17 cellular contexts compared by ENCODE assay signal in the genomic region with DNA sequence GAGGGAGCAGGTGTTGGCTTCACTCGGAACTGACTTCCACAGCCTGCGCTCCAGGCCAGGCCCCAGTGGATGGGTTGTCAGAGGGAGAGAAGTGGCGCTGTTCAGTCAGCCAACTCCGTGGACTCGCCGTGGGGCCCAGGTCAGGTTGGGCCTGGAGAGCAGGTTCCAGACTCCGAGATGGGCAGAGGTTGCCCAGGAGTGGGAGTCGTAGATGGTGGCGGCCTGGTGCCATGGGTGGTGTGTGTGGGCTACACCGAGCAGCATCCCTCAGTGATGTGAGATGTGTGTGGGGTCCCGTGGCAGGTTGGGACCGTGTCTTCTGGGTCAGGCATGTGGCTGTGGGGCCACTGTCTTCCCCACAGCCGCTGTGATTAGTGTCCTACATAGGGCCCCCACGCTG. TPM values are rescaled to one million over a fixed set of nuclear protein-coding genes. Genes with fewer than 3 reads are reported as not detected.
DNase-seq lines count a peak whose midpoint lies in the region; ATAC-seq, FAIRE-seq and TF ChIP-seq lines count a peak whose summit lies in the region.
"Had no signal": no experiment of that assay in that cellular context is flagged by ENCODE, and none has a peak within 500 bp of the region (broad histone marks: within the 10 kb centered on the region; RNA-seq: fewer than 3 reads in every experiment).

No MANE protein-coding gene starts in this region.

- CTCF ChIA-PET in K562 (lab: Yijun Ruan, JAX; ENCODE audit: low intra/inter-chr PET ratio): no interaction called here
- CTCF ChIA-PET in naive thymus-derived CD4-positive, alpha-beta T cell (lab: Charles Lee): no interaction called here

- no peak for FAIRE-seq in K562 (lab: Jason Lieb, UNC)
- FAIRE-seq: G401.6, GM12892, H54 had no signal

- H3K4me1 ChIP-seq in K562 (replicated peaks in 1 of 2; ENCODE audit: control insufficient read depth in 2 of 2, insufficient read depth in 2 of 2, low read length in 2 of 2): peaks cover 0 to 8% of the 10 kb centered on the region in 2 experiments; a peak in 1 of 5 replicates
- H3K4me1 ChIP-seq in naive thymus-derived CD4-positive, alpha-beta T cell (ENCODE audit: control insufficient read depth in 2 of 2, insufficient read depth in 2 of 2, low read length in 2 of 2): no peaks in the 10 kb centered on the region
- H3K4me1 ChIP-seq: Caco-2 had no signal

- H3K36me3 Mint-ChIP-seq in naive thymus-derived CD4-positive, alpha-beta T cell: peaks cover 9 to 75% (median 29%) of the 10 kb centered on the region in 5 donors

- TF ChIP-seq RAD21 in K562 (CRISPR knock-in tag; conservative IDR thresholded peaks at IDR 0.05 in 1 of 2, IDR thresholded peaks at IDR 0.05 in 1 of 2): no peak

- H3K9ac ChIP-seq in K562 (ENCODE audit: insufficient read depth in 1 of 2, low read depth in 2 of 2, low read length in 2 of 2): no peak overlapping the region

- H4K20me1 ChIP-seq in K562 (replicated peaks; ENCODE audit: control insufficient read depth, insufficient read depth, low read length): no peaks in the 10 kb centered on the region

- no peak for TF ChIP-seq POLR2A in K562 (conservative IDR thresholded peaks at IDR 0.05)

- no peak for TF ChIP-seq EP300 in K562 (IDR thresholded peaks at IDR 0.05; ENCODE audit: low read length)

- ATAC-seq in K562: no peak
- peak; percentile 13 for ATAC-seq in naive thymus-derived CD4-positive, alpha-beta T cell
- no peak for ATAC-seq in HG02759 (IDR thresholded peaks at IDR 0.05; ENCODE audit: unreplicated experiment)
- ATAC-seq: CD8-positive, alpha-beta T cell had no signal

- H3K36me3 ChIP-seq in H7 (replicated peaks; ENCODE audit: control insufficient read depth, insufficient read depth, low read length) (peaks cover 2% of the 10 kb centered on the region), K562 (ENCODE audit: control insufficient read depth, insufficient read depth, low read length) (peaks cover 95% of the 10 kb centered on the region; the same call in 2 of the 3 replicates)
- H3K36me3 ChIP-seq in naive thymus-derived CD4-positive, alpha-beta T cell (ENCODE audit: control insufficient read depth in 2 of 3, insufficient read depth in 3 of 3, low read length in 3 of 3): peaks cover 0 to 96% (median 24%) of the 10 kb centered on the region in 3 experiments

- H3K79me2 ChIP-seq in K562 (ENCODE audit: control insufficient read depth, insufficient read depth, low read length): 0 out of 3 replicates have a peak, but pooled peaks cover 7% of the 10 kb centered on the region

- H3K4me1 Mint-ChIP-seq in naive thymus-derived CD4-positive, alpha-beta T cell: peaks cover 0 to under 1% (median 0%) of the 10 kb centered on the region in 7 donors

- no peaks in the 10 kb centered on the region for H3K27me3 Mint-ChIP-seq in naive thymus-derived CD4-positive, alpha-beta T cell
- H3K27me3 Mint-ChIP-seq: CD4-positive, CD25-positive, alpha-beta regulatory T cell had no signal

- POLR2A ChIA-PET in K562 (lab: Yijun Ruan, JAX): no interaction called here
- POLR2A ChIA-PET in naive thymus-derived CD4-positive, alpha-beta T cell (lab: Charles Lee): no interaction called here

- peaks cover 0 to 13% (median 6%) of the 10 kb centered on the region in 11 donors for H3K9me3 Mint-ChIP-seq in naive thymus-derived CD4-positive, alpha-beta T cell
- H3K9me3 Mint-ChIP-seq: CD8-positive, alpha-beta T cell had no signal

- no peaks in the 10 kb centered on the region for H3K27me3 ChIP-seq in H7 (ENCODE audit: control insufficient read depth, insufficient read depth, low read length)
- no peaks in the 10 kb centered on the region for H3K27me3 ChIP-seq in K562 (ENCODE audit: control insufficient read depth in 2 of 2, insufficient read depth in 2 of 2, low read length in 2 of 2)
- H3K27me3 ChIP-seq in naive thymus-derived CD4-positive, alpha-beta T cell (ENCODE audit: control insufficient read depth in 2 of 2, insufficient read depth in 2 of 2, low read length in 2 of 2): no peaks in the 10 kb centered on the region

- TF ChIP-seq CTCF in K562 (IDR thresholded peaks at IDR 0.05 in 2 of 3, conservative IDR thresholded peaks at IDR 0.05 in 1 of 3; ENCODE audit: insufficient read depth in 2 of 3, low read depth in 1 of 3, low read length in 3 of 3): no peak

- no peak overlapping the region for H3K4me3 Mint-ChIP-seq in naive thymus-derived CD4-positive, alpha-beta T cell
- H3K4me3 Mint-ChIP-seq: CD4-positive, CD25-positive, alpha-beta regulatory T cell; CD8-positive, alpha-beta T cell had no signal

- in situ Hi-C loops in K562 (cut with MboI): no loop called here

- BruUV-seq in K562 (replicated peaks; lab: Mats Ljungman, UMichigan): no TSS peak

- WGBS in K562 (ENCODE audit: insufficient coverage, low coverage, missing lambda C conversion rate): over 99% methylated on average over 14 of the region's 14 CpGs

- H3K4me3 ChIP-seq in H7 (ENCODE audit: insufficient read depth, low read depth, low read length) (no peak overlapping the region), K562 (no peak overlapping the region)
- H3K4me3 ChIP-seq in naive thymus-derived CD4-positive, alpha-beta T cell (ENCODE audit: low read length): no peak overlapping the region

- no peak overlapping the region for H3K27ac Mint-ChIP-seq in naive thymus-derived CD4-positive, alpha-beta T cell
- H3K27ac Mint-ChIP-seq: CD4-positive, CD25-positive, alpha-beta regulatory T cell had no signal

- no peak overlapping the region for H3K27ac ChIP-seq in K562 (ENCODE audit: extremely low read depth, low read depth, low read length)
- no peak overlapping the region for H3K27ac ChIP-seq in naive thymus-derived CD4-positive, alpha-beta T cell (ENCODE audit: low read depth, low read length)

- intact Hi-C loops in K562 (cut with micrococcal nuclease): no loop called here
- intact Hi-C loops in naive thymus-derived CD4-positive, alpha-beta T cell (cut with micrococcal nuclease): no loop called here

- H3K9me3 ChIP-seq in K562 (replicated peaks; ENCODE audit: control insufficient read depth, insufficient read depth, low read depth, low read length): peaks cover 12% of the 10 kb centered on the region
- H3K9me3 ChIP-seq in naive thymus-derived CD4-positive, alpha-beta T cell (ENCODE audit: control insufficient read depth in 2 of 3, low read length in 3 of 3): peaks cover 0 to 19% (median 5%) of the 10 kb centered on the region in 3 experiments
- H3K9me3 ChIP-seq: Caco-2 had no signal

- H2AFZ ChIP-seq in K562 (ENCODE audit: low read depth, low read length): no peak overlapping the region

- no peaks in the 10 kb centered on the region for H3K9me1 ChIP-seq in K562 (ENCODE audit: control insufficient read depth, insufficient read depth, low read length)

- no peak overlapping the region for H3K4me2 ChIP-seq in K562 (ENCODE audit: insufficient read depth, low read length)

- DNase-seq in H7 (peak; percentile 35), K562 (ENCODE audit: extremely low read depth in 1 of 4, low spot score in 3 of 4) (no peak), activated gamma-delta T cell treated with Interleukin-2 at 50 U/mL for 16 hours (no peak), NCI-H1048 (lab: John Stamatoyannopoulos, UW) (no peak)
- no peak for DNase-seq in naive thymus-derived CD4-positive, alpha-beta T cell
- DNase-seq: C1 segment of cervical spinal cord; Caco-2; CD4-positive, CD25-positive, alpha-beta regulatory T cell; CD8-positive, alpha-beta T cell; DMS153; DND-41; GOT3; HCEC 1CT had no signal

RNA-seq across cellular contexts. Expression of a gene that starts 10.4 kb away (rescaled TPM):
- 7.6 and 10.0 TPM in 2 replicates for total RNA-seq in H7 (2014; rRNA removed; shearing (Covaris generic))
- 41.8 and 68.9 TPM in 2 replicates for total RNA-seq in K562 (2011; cell fraction: chromatin; rRNA removed; ENCODE audit: low replicate concordance)
- 30.9 and 36.6 TPM in 2 replicates for total RNA-seq in K562 (2011; cell fraction: nucleolus; rRNA removed)
- 33.3 and 35.6 TPM in 2 replicates for total RNA-seq in K562 (2011; cell fraction: nucleoplasm; rRNA removed)
- total RNA-seq in K562 (2014; rRNA removed) (18.6 and 20.5 TPM in 2 replicates), K562 (2014; rRNA removed; fragmentation: Illumina TruSeq; extraction: Trizol) (9.2 and 10.4 TPM in 2 replicates), K562 (2015; rRNA removed; fragmentation: Illumina TruSeq; extraction: Trizol) (7.3 and 7.8 TPM in 2 replicates), K562 (2021) (25.2 and 34.0 TPM in 2 replicates)
- polyA plus RNA-seq in K562 (2011; rRNA removed) (8.6 and 9.7 TPM in 2 replicates), K562 (2014; fragmentation: Illumina TruSeq; extraction: Trizol) (7.0 and 9.8 TPM in 2 replicates), K562 (2014; fragmentation: Nextera tagmentation; extraction: Ambion mirVana) (under 1 TPM; 0.10 to 0.14 TPM), K562 (2014; rRNA removed) (15.5 and 16.3 TPM in 2 replicates)
- 5.9 and 13.5 TPM in 2 replicates for polyA plus RNA-seq in K562 (2011; cell fraction: cytosol; rRNA removed)
- polyA plus RNA-seq in K562 (2011; cell fraction: nucleus; rRNA removed): 38.1 and 50.4 TPM in 2 replicates
- 17.3 and 23.1 TPM in 2 replicates for polyA plus RNA-seq in K562 (2012)
- 7.3 and 7.4 TPM in 2 replicates for polyA minus RNA-seq in K562 (2011; rRNA and poly(A)+ RNA removed)
- 8.6 and 8.7 TPM in 2 replicates for polyA minus RNA-seq in K562 (2011; cell fraction: cytosol; rRNA and poly(A)+ RNA removed)
- 9.0 and 12.6 TPM in 2 replicates for polyA minus RNA-seq in K562 (2011; cell fraction: nucleus; rRNA and poly(A)+ RNA removed)
- total RNA-seq in naive thymus-derived CD4-positive, alpha-beta T cell: 10 to 100 TPM; 24.5 to 71.6 (median 55.4) TPM
- polyA plus RNA-seq in naive thymus-derived CD4-positive, alpha-beta T cell: 1 to 10 TPM in 1 of 2 donors, under 1 TPM in 1; 0.66 to 4.4 TPM

RNA-seq across cellular contexts. Expression of a gene that starts 32.1 kb away (rescaled TPM):
- total RNA-seq in H7 (2014; rRNA removed; shearing (Covaris generic)): 6.4 and 6.5 TPM in 2 replicates
- total RNA-seq in K562 (2011; cell fraction: chromatin; rRNA removed; ENCODE audit: low replicate concordance): not detected in 2 replicates
- total RNA-seq in K562 (2011; cell fraction: nucleolus; rRNA removed): 0.17 TPM in 1 of 2 replicates, not detected in the other
- not detected in 2 replicates for total RNA-seq in K562 (2011; cell fraction: nucleoplasm; rRNA removed)
- total RNA-seq in K562 (2014; rRNA removed) (0.04 TPM in 1 of 2 replicates, not detected in the other), K562 (2014; rRNA removed; fragmentation: Illumina TruSeq; extraction: Trizol) (not detected in 2 replicates), K562 (2015; rRNA removed; fragmentation: Illumina TruSeq; extraction: Trizol) (not detected in 2 replicates), K562 (2021) (not detected in 2 replicates)
- polyA plus RNA-seq in K562 (2011; rRNA removed) (0.05 TPM in 1 of 2 replicates, not detected in the other), K562 (2014; fragmentation: Illumina TruSeq; extraction: Trizol) (0.03 TPM in 1 of 2 replicates, not detected in the other), K562 (2014; fragmentation: Nextera tagmentation; extraction: Ambion mirVana) (not detected), K562 (2014; rRNA removed) (not detected in 2 replicates)
- polyA plus RNA-seq in K562 (2011; cell fraction: cytosol; rRNA removed): 0.01 and 0.03 TPM in 2 replicates
- 0.04 TPM in 1 of 2 replicates, not detected in the other for polyA plus RNA-seq in K562 (2011; cell fraction: nucleus; rRNA removed)
- polyA plus RNA-seq in K562 (2012): 0.06 TPM in 1 of 2 replicates, not detected in the other
- polyA minus RNA-seq in K562 (2011; rRNA and poly(A)+ RNA removed): 0.32 TPM in 1 of 2 replicates, not detected in the other
- polyA minus RNA-seq in K562 (2011; cell fraction: cytosol; rRNA and poly(A)+ RNA removed): not detected in 2 replicates
- polyA minus RNA-seq in K562 (2011; cell fraction: nucleus; rRNA and poly(A)+ RNA removed): not detected in 2 replicates
- total RNA-seq in naive thymus-derived CD4-positive, alpha-beta T cell: 1 to 10 TPM in 4 of 5 experiments, under 1 TPM in 1; 0.15 to 5.3 (median 3.8) TPM
- polyA plus RNA-seq in naive thymus-derived CD4-positive, alpha-beta T cell: 1 to 10 TPM in 1 of 2 donors, under 1 TPM in 1; 0.50 to 2.9 TPM

RNA-seq across cellular contexts. Expression of a gene that starts 57.7 kb away (rescaled TPM):
- 24.7 and 30.7 TPM in 2 replicates for total RNA-seq in H7 (2014; rRNA removed; shearing (Covaris generic))
- 27.7 and 71.3 TPM in 2 replicates for total RNA-seq in K562 (2011; cell fraction: chromatin; rRNA removed; ENCODE audit: low replicate concordance)
- 41.2 and 44.5 TPM in 2 replicates for total RNA-seq in K562 (2011; cell fraction: nucleolus; rRNA removed)
- total RNA-seq in K562 (2011; cell fraction: nucleoplasm; rRNA removed): 27.3 and 28.3 TPM in 2 replicates
- 12.6 and 21.2 TPM in 2 replicates for total RNA-seq in K562 (2014; rRNA removed)
- total RNA-seq in K562 (2014; rRNA removed; fragmentation: Illumina TruSeq; extraction: Trizol): 8.3 and 8.4 TPM in 2 replicates
- 10.3 and 10.9 TPM in 2 replicates for total RNA-seq in K562 (2015; rRNA removed; fragmentation: Illumina TruSeq; extraction: Trizol)
- total RNA-seq in K562 (2021): 23.5 and 24.6 TPM in 2 replicates
- polyA plus RNA-seq in K562 (2011; rRNA removed): 11.6 and 17.2 TPM in 2 replicates
- polyA plus RNA-seq in K562 (2011; cell fraction: cytosol; rRNA removed): 17.0 and 23.4 TPM in 2 replicates
- polyA plus RNA-seq in K562 (2011; cell fraction: nucleus; rRNA removed): 20.9 and 27.8 TPM in 2 replicates
- 21.6 and 35.8 TPM in 2 replicates for polyA plus RNA-seq in K562 (2012)
- polyA plus RNA-seq in K562 (2014; fragmentation: Illumina TruSeq; extraction: Trizol): 26.4 and 28.9 TPM in 2 replicates
- under 1 TPM; 0.52 to 0.57 TPM for polyA plus RNA-seq in K562 (2014; fragmentation: Nextera tagmentation; extraction: Ambion mirVana)
- 16.8 and 17.9 TPM in 2 replicates for polyA plus RNA-seq in K562 (2014; rRNA removed)
- 7.0 and 7.2 TPM in 2 replicates for polyA minus RNA-seq in K562 (2011; rRNA and poly(A)+ RNA removed)
- polyA minus RNA-seq in K562 (2011; cell fraction: cytosol; rRNA and poly(A)+ RNA removed): 8.8 and 11.4 TPM in 2 replicates
- polyA minus RNA-seq in K562 (2011; cell fraction: nucleus; rRNA and poly(A)+ RNA removed): 8.8 and 8.9 TPM in 2 replicates
- total RNA-seq in naive thymus-derived CD4-positive, alpha-beta T cell: 10 to 100 TPM; 39.9 to 69.1 (median 56.5) TPM
- 10 to 100 TPM; 29.7 to 51.8 TPM for polyA plus RNA-seq in naive thymus-derived CD4-positive, alpha-beta T cell

RNA-seq across cellular contexts. Expression of a gene that starts 59.2 kb away (rescaled TPM):
- 13.8 and 16.7 TPM in 2 replicates for total RNA-seq in H7 (2014; rRNA removed; shearing (Covaris generic))
- 15.9 and 67.2 TPM in 2 replicates for total RNA-seq in K562 (2011; cell fraction: chromatin; rRNA removed; ENCODE audit: low replicate concordance)
- 11.5 and 19.3 TPM in 2 replicates for total RNA-seq in K562 (2011; cell fraction: nucleolus; rRNA removed)
- 22.7 and 23.4 TPM in 2 replicates for total RNA-seq in K562 (2011; cell fraction: nucleoplasm; rRNA removed)
- 12.9 and 13.3 TPM in 2 replicates for total RNA-seq in K562 (2014; rRNA removed)
- 19.3 and 23.4 TPM in 2 replicates for total RNA-seq in K562 (2014; rRNA removed; fragmentation: Illumina TruSeq; extraction: Trizol)
- 19.2 and 20.3 TPM in 2 replicates for total RNA-seq in K562 (2015; rRNA removed; fragmentation: Illumina TruSeq; extraction: Trizol)
- 15.0 and 21.1 TPM in 2 replicates for total RNA-seq in K562 (2021)
- polyA plus RNA-seq in K562 (2011; rRNA removed): 32.3 and 34.7 TPM in 2 replicates
- polyA plus RNA-seq in K562 (2011; cell fraction: cytosol; rRNA removed): 6.7 and 10.5 TPM in 2 replicates
- polyA plus RNA-seq in K562 (2011; cell fraction: nucleus; rRNA removed): 52.8 and 97.8 TPM in 2 replicates
- 9.4 and 16.5 TPM in 2 replicates for polyA plus RNA-seq in K562 (2012)
- 13.8 and 14.7 TPM in 2 replicates for polyA plus RNA-seq in K562 (2014; fragmentation: Illumina TruSeq; extraction: Trizol)
- 1 to 10 TPM; 5.8 to 7.3 TPM for polyA plus RNA-seq in K562 (2014; fragmentation: Nextera tagmentation; extraction: Ambion mirVana)
- 14.8 and 18.9 TPM in 2 replicates for polyA plus RNA-seq in K562 (2014; rRNA removed)
- polyA minus RNA-seq in K562 (2011; rRNA and poly(A)+ RNA removed): 27.6 and 41.2 TPM in 2 replicates
- 14.7 and 22.5 TPM in 2 replicates for polyA minus RNA-seq in K562 (2011; cell fraction: cytosol; rRNA and poly(A)+ RNA removed)
- polyA minus RNA-seq in K562 (2011; cell fraction: nucleus; rRNA and poly(A)+ RNA removed): 14.8 and 31.2 TPM in 2 replicates
- total RNA-seq in naive thymus-derived CD4-positive, alpha-beta T cell: 10 to 100 TPM; 26.2 to 58.1 (median 29.3) TPM
- polyA plus RNA-seq in naive thymus-derived CD4-positive, alpha-beta T cell: 10 to 100 TPM; 25.2 to 33.4 TPM
